8 cellular contexts compared by ENCODE assay signal in the genomic region with DNA sequence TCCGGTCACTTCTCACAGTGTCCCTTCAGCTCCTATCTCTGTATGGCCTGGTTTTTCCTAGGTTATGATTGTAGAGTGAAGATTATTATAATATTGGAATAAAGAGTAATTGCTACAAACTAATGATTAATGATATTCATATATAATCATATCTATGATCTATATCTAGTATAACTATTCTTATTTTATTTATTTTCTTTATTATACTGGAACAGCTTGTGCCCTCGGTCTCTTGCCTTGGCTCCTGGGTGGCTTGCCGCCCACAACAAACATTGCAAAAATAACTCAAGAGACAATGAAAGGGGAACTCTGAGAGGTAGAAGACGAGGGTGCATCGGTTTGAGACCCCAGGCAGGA. TPM values are rescaled to one million over a fixed set of nuclear protein-coding genes. Genes with fewer than 3 reads are reported as not detected.
DNase-seq lines count a peak whose midpoint lies in the region; ATAC-seq and TF ChIP-seq lines count a peak whose summit lies in the region.
"Not testable (repeated sequence)": the region's sequence is repeated elsewhere in the genome, so short reads cannot be mapped to it uniquely, and the experiment has no call there.

No MANE protein-coding gene starts in this region.

- not testable (repeated sequence) for H3K36me3 Mint-ChIP-seq in CD4-positive, CD25-positive, alpha-beta regulatory T cell; activated B cell treated with CpG ODN at 0.5 μM for 24 hours (ENCODE audit: low read depth); mesothelial cell of epicardium; type B pancreatic cell

- H3K4me3 Mint-ChIP-seq in CD4-positive, CD25-positive, alpha-beta regulatory T cell: peak overlapping the region; percentile 83 to 96 (median 94)
- peak overlapping the region; percentile 97 for H3K4me3 Mint-ChIP-seq in activated B cell treated with CpG ODN at 0.5 μM for 24 hours
- H3K4me3 Mint-ChIP-seq in mesothelial cell of epicardium: peak overlapping the region; percentile 84
- H3K4me3 Mint-ChIP-seq in type B pancreatic cell: peak overlapping the region; percentile 93

- intact Hi-C loops in activated B cell treated with CpG ODN at 0.5 μM for 24 hours (cut with micrococcal nuclease); ascending aorta (cut with DNase I): not testable (repeated sequence)

- H3K9me3 ChIP-seq in CD4-positive, CD25-positive, alpha-beta regulatory T cell (ENCODE audit: control insufficient read depth in 2 of 2, low read length in 2 of 2); ascending aorta: not testable (repeated sequence)

- not testable (repeated sequence) for H3K27me3 ChIP-seq in CD4-positive, CD25-positive, alpha-beta regulatory T cell (ENCODE audit: control insufficient read depth, insufficient read depth, low read length); ascending aorta; rectal smooth muscle tissue (ENCODE audit: control insufficient read depth, insufficient read depth, low read length)

- H3K4me1 ChIP-seq in CD4-positive, CD25-positive, alpha-beta regulatory T cell (ENCODE audit: control insufficient read depth, insufficient read depth, low read length, poor library complexity, severe bottlenecking); ascending aorta; rectal smooth muscle tissue (ENCODE audit: control insufficient read depth, insufficient read depth, low read length): not testable (repeated sequence)

- peak overlapping the region; percentile 98 to 99 (median 99) for H3K27ac Mint-ChIP-seq in CD4-positive, CD25-positive, alpha-beta regulatory T cell
- H3K27ac Mint-ChIP-seq in activated B cell treated with CpG ODN at 0.5 μM for 24 hours (peak overlapping the region; percentile 97), type B pancreatic cell (peak overlapping the region; percentile 94)
- not testable (repeated sequence) for H3K27ac Mint-ChIP-seq in mesothelial cell of epicardium

- not testable (repeated sequence) for DNase-seq in CD4-positive, CD25-positive, alpha-beta regulatory T cell; LNCaP clone FGC (ENCODE audit: low read depth); activated B cell treated with CpG ODN at 0.5 μM for 24 hours; ascending aorta (ENCODE audit: low spot score in 2 of 2); epithelial cell of proximal tubule (ENCODE audit: low read depth); mesothelial cell of epicardium (ENCODE audit: low spot score in 2 of 2, unreplicated experiment in 2 of 2); type B pancreatic cell (ENCODE audit: extremely low spot score, unreplicated experiment)

- not testable (repeated sequence) for TF ChIP-seq CTCF in LNCaP clone FGC (IDR thresholded peaks at IDR 0.05; ENCODE audit: control insufficient read depth, extremely low read depth, insufficient read depth); activated B cell treated with CpG ODN at 0.5 μM for 24 hours (IDR thresholded peaks at IDR 0.05); ascending aorta (IDR thresholded peaks at IDR 0.05); epithelial cell of proximal tubule (conservative IDR thresholded peaks at IDR 0.05; ENCODE audit: low read depth, low read length)
- TF ChIP-seq CTCF in mesothelial cell of epicardium (IDR thresholded peaks at IDR 0.05; ENCODE audit: unreplicated experiment): peak; percentile 11
- TF ChIP-seq CTCF in type B pancreatic cell (conservative IDR thresholded peaks at IDR 0.05): peak; percentile 25

- ATAC-seq in CD4-positive, CD25-positive, alpha-beta regulatory T cell (ENCODE audit: low read depth in 2 of 2); activated B cell treated with CpG ODN at 0.5 μM for 24 hours (ENCODE audit: low read depth): not testable (repeated sequence)

- peak overlapping the region; percentile 88 for H3K27ac ChIP-seq in CD4-positive, CD25-positive, alpha-beta regulatory T cell (ENCODE audit: insufficient read depth, low read length, poor library complexity, severe bottlenecking)
- H3K27ac ChIP-seq in ascending aorta: peak overlapping the region in 1 of 2 donors; percentile 95
- H3K27ac ChIP-seq in rectal smooth muscle tissue (ENCODE audit: low read depth, low read length): not testable (repeated sequence)

- not testable (repeated sequence) for H3K9ac ChIP-seq in rectal smooth muscle tissue (ENCODE audit: low read length)

- POLR2A ChIA-PET in activated B cell treated with CpG ODN at 0.5 μM for 24 hours (lab: Charles Lee): not testable (repeated sequence)

- not testable (repeated sequence) for H3K9me3 Mint-ChIP-seq in CD4-positive, CD25-positive, alpha-beta regulatory T cell; activated B cell treated with CpG ODN at 0.5 μM for 24 hours; mesothelial cell of epicardium; type B pancreatic cell

- not testable (repeated sequence) for H3K27me3 Mint-ChIP-seq in CD4-positive, CD25-positive, alpha-beta regulatory T cell; activated B cell treated with CpG ODN at 0.5 μM for 24 hours
- H3K27me3 Mint-ChIP-seq in mesothelial cell of epicardium (ENCODE audit: low read depth) (peaks cover 30% of the 10 kb centered on the region), type B pancreatic cell (peaks cover 15% of the 10 kb centered on the region)

- CTCF ChIA-PET in activated B cell treated with CpG ODN at 0.5 μM for 24 hours (lab: Charles Lee): not testable (repeated sequence)

- peaks cover 0 to 18% (median 11%) of the 10 kb centered on the region in 4 donors for H3K4me1 Mint-ChIP-seq in CD4-positive, CD25-positive, alpha-beta regulatory T cell
- not testable (repeated sequence) for H3K4me1 Mint-ChIP-seq in activated B cell treated with CpG ODN at 0.5 μM for 24 hours, mesothelial cell of epicardium
- H3K4me1 Mint-ChIP-seq in type B pancreatic cell (ENCODE audit: unreplicated experiment): peaks cover 14% of the 10 kb centered on the region

- H3K36me3 ChIP-seq in CD4-positive, CD25-positive, alpha-beta regulatory T cell (ENCODE audit: control insufficient read depth, insufficient read depth, low read length); ascending aorta; rectal smooth muscle tissue (ENCODE audit: control insufficient read depth, insufficient read depth, low read length): not testable (repeated sequence)

- H3K4me3 ChIP-seq in CD4-positive, CD25-positive, alpha-beta regulatory T cell (ENCODE audit: low read depth, low read length): peak overlapping the region; percentile 85
- H3K4me3 ChIP-seq in LNCaP clone FGC (ENCODE audit: low read depth, low read length): peak overlapping the region; percentile 68
- peak overlapping the region; percentile 70 to 74 for H3K4me3 ChIP-seq in ascending aorta
- H3K4me3 ChIP-seq in epithelial cell of proximal tubule (ENCODE audit: low read depth, low read length): peak overlapping the region; percentile 74
- peak overlapping the region; percentile 81 for H3K4me3 ChIP-seq in rectal smooth muscle tissue (ENCODE audit: low read length)

RNA-seq across cellular contexts. Expression of gene TRIM69, which starts 48.6 kb away (rescaled TPM):
- 50.5 TPM for total RNA-seq in CD4-positive, CD25-positive, alpha-beta regulatory T cell
- 10 to 100 TPM; 38.1 to 61.5 (median 55.7) TPM for polyA plus RNA-seq in CD4-positive, CD25-positive, alpha-beta regulatory T cell
- total RNA-seq in activated B cell treated with CpG ODN at 0.5 μM for 24 hours: 30.8 and 35.4 TPM in 2 replicates
- 40.3 TPM for total RNA-seq in ascending aorta
- 7.7 and 10.9 TPM in 2 replicates for total RNA-seq in epithelial cell of proximal tubule
- 16.2 to 19.6 TPM (median 17.5 TPM) in 3 replicates for total RNA-seq in mesothelial cell of epicardium
- total RNA-seq in type B pancreatic cell (ENCODE audit: low replicate concordance): 24.9 and 30.9 TPM in 2 replicates
